11 cellular contexts compared by ENCODE assay signal in the genomic region with DNA sequence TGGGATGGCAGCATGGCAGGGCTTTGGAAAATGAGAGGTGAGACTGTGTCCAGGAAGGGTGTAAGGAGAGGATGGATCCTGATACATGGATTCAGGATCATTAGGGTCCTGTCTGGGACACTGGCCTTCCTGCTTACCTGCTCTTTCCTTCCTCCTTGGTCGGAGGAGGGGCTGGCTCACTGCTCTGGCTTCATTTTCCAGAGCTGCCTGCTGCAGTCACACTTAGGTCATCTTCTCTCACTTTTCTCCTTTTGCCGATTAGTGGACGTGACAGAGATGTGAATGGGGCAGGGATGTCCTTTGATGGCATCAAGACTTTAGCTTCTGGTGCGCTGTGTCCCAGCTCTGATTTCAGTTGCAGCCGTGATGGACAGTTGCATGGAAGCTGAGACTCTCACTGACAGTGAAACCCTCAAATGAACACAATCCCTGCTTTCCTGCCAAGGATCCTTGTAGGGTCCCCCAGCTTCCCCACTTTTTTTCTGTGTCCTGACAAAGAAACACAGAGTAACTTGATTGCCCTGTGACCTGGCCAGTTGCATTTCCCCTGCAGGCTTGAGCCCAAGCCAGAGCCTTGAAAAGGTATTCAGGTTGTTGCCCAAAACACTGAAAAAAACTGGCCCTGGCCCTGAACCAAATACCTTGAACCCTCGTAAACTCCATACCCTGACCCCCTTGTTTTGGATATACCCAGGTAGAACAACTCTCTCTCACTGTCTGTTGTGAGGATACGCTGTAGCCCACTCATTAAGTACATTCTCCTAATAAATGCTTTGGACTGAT. TPM values are rescaled to one million over a fixed set of nuclear protein-coding genes. Genes with fewer than 3 reads are reported as not detected.
A peak's percentile ranks its signal among the peaks of the same experiment; 100 is the strongest.
DNase-seq lines count a peak whose midpoint lies in the region; ATAC-seq and TF ChIP-seq lines count a peak whose summit lies in the region.
"Had no signal": no experiment of that assay in that cellular context is flagged by ENCODE, and none has a peak within 500 bp of the region (broad histone marks: within the 10 kb centered on the region; RNA-seq: fewer than 3 reads in every experiment).

No MANE protein-coding gene starts in this region.

- H3K4me3 ChIP-seq in mammary epithelial cell (replicated peaks in 1 of 3; ENCODE audit: insufficient read depth in 1 of 3, low read depth in 2 of 3, low read length in 3 of 3) (no peak overlapping the region), right lobe of liver (peak overlapping the region in 2 of 3 donors; percentile 20 to 65), upper lobe of right lung (no peak overlapping the region)
- H3K4me3 ChIP-seq: GM23338, heart right ventricle had no signal

- ATAC-seq in right lobe of liver: no peak
- ATAC-seq in upper lobe of right lung: no peak
- no peak for ATAC-seq in HG03432 (IDR thresholded peaks at IDR 0.05; ENCODE audit: unreplicated experiment)

- dilution Hi-C loops in mammary epithelial cell (cut with HindIII; ENCODE audit: low sequenced_read_pairs): no loop called here

- H3K4me1 ChIP-seq in mammary epithelial cell (ENCODE audit: insufficient read depth, low read length) (peaks cover 39% of the 10 kb centered on the region), right lobe of liver (peaks cover 0 to 82% (median 36%) of the 10 kb centered on the region in 4 donors), upper lobe of right lung (peaks cover 44% of the 10 kb centered on the region)

- POLR2A ChIA-PET in MCF 10A (lab: Yijun Ruan, JAX): interaction anchor here (0.6 to 7.2 kb wide), 18 partner anchors 9 to 194 kb away, joined by 3 to 101 read pairs (median 4); a partner anchor contains a TSS

- H2AFZ ChIP-seq in mammary epithelial cell (ENCODE audit: low read depth, low read length): no peak overlapping the region
- H2AFZ ChIP-seq: GM23338 had no signal

- H3K27ac ChIP-seq in mammary epithelial cell (ENCODE audit: insufficient read depth, low read depth, low read length): no peak overlapping the region
- peak overlapping the region; percentile 78 to 98 (median 93) for H3K27ac ChIP-seq in right lobe of liver
- H3K27ac ChIP-seq in upper lobe of right lung: no peak overlapping the region

- no peak overlapping the region for H3K4me3 Mint-ChIP-seq in MCF 10A (ENCODE audit: unreplicated experiment)
- no peak overlapping the region for H3K4me3 Mint-ChIP-seq in activated T-helper 2 cell treated with anti-CD3 and anti-CD28 coated beads, Interferon-gamma antibody, Interleukin-2, Interleukin-4, amounts not matched to agents 10 μg/mL and 5 μg/mL and 100 μg/mL, durations not matched to agents 14 hours and 24 hours and 36 hours (ENCODE audit: low read depth)

- TF ChIP-seq POLR2A in right lobe of liver (IDR thresholded peaks at IDR 0.05): no peak

- H3K4me2 ChIP-seq in mammary epithelial cell (ENCODE audit: insufficient read depth, low read depth, low read length): no peak overlapping the region
- H3K4me2 ChIP-seq: GM23338 had no signal

- H3K9ac ChIP-seq in mammary epithelial cell (ENCODE audit: insufficient read depth, low read length): no peak overlapping the region

- BruUV-seq in MCF 10A (replicated peaks; lab: Mats Ljungman, UMichigan) (no TSS peak), mammary epithelial cell (replicated peaks; lab: Mats Ljungman, UMichigan) (no TSS peak)

- in situ Hi-C loops in mammary epithelial cell (cut with MboI; ENCODE audit: low sequenced_read_pairs in 2 of 2): no loop called here

- intact Hi-C loops in MCF 10A (cut with micrococcal nuclease) (no loop called here), mammary epithelial cell (cut with micrococcal nuclease) (loop anchor here (1.0 kb wide), 1 partner anchor 250 kb away; no protein-coding TSS in a partner anchor), right lobe of liver (cut with DNase I) (no loop called here), upper lobe of right lung (cut with DNase I) (no loop called here)
- intact Hi-C loops in activated T-helper 2 cell treated with anti-CD3 and anti-CD28 coated beads, Interferon-gamma antibody, Interleukin-2, Interleukin-4, amounts not matched to agents 10 μg/mL and 5 μg/mL and 100 μg/mL, durations not matched to agents 14 hours and 24 hours and 36 hours (cut with micrococcal nuclease): no loop called here

- CTCF ChIA-PET in MCF 10A (lab: Yijun Ruan, JAX) (interaction anchor here (0.5 to 10.0 kb wide), 54 partner anchors 8 to 1008 kb away, joined by 3 to 145 read pairs (median 6); a partner anchor contains a TSS), mammary epithelial cell (lab: Charles Lee; ENCODE audit: low non-redundant PET) (interaction anchor here (0.6 to 0.9 kb wide), 5 partner anchors 9 to 168 kb away, joined by 4 to 6 read pairs (median 4); no protein-coding TSS in a partner anchor)

- H4K20me1 ChIP-seq in mammary epithelial cell (ENCODE audit: insufficient read depth, low read length): no peaks in the 10 kb centered on the region

- no peak for DNase-seq in MCF 10A (ENCODE audit: unreplicated experiment)
- DNase-seq in mammary epithelial cell: no peak
- no peak for DNase-seq in activated T-helper 2 cell treated with anti-CD3 and anti-CD28 coated beads, Interferon-gamma antibody, Interleukin-2, Interleukin-4, amounts not matched to agents 10 μg/mL and 5 μg/mL and 100 μg/mL, durations not matched to agents 14 hours and 24 hours and 36 hours (ENCODE audit: low spot score)
- DNase-seq in right lobe of liver: peak in 2 of 3 donors; percentile 58 to 73
- no peak for DNase-seq in upper lobe of right lung
- DNase-seq in HK-2 (ENCODE audit: unreplicated experiment): no peak
- DNase-seq in NCI-H2171 (lab: John Stamatoyannopoulos, UW): no peak

- TF ChIP-seq CTCF in MCF 10A (IDR thresholded peaks at IDR 0.05; ENCODE audit: unreplicated experiment) (peak; percentile 5), mammary epithelial cell (conservative IDR thresholded peaks at IDR 0.05 in 1 of 2, IDR thresholded peaks at IDR 0.05 in 1 of 2; ENCODE audit: extremely low read depth in 1 of 2, insufficient read depth in 1 of 2, low read depth in 1 of 2, low read length in 2 of 2) (no peak), right lobe of liver (IDR thresholded peaks at IDR 0.05) (no peak), upper lobe of right lung (IDR thresholded peaks at IDR 0.05) (peak; percentile 13)

- peaks cover 25% of the 10 kb centered on the region for H3K4me1 Mint-ChIP-seq in MCF 10A (ENCODE audit: insufficient read depth, unreplicated experiment)
- H3K4me1 Mint-ChIP-seq in activated T-helper 2 cell treated with anti-CD3 and anti-CD28 coated beads, Interferon-gamma antibody, Interleukin-2, Interleukin-4, amounts not matched to agents 10 μg/mL and 5 μg/mL and 100 μg/mL, durations not matched to agents 14 hours and 24 hours and 36 hours (ENCODE audit: low read depth): peaks cover 39% of the 10 kb centered on the region

- no peaks in the 10 kb centered on the region for H3K9me3 Mint-ChIP-seq in MCF 10A (ENCODE audit: unreplicated experiment)
- H3K9me3 Mint-ChIP-seq in activated T-helper 2 cell treated with anti-CD3 and anti-CD28 coated beads, Interferon-gamma antibody, Interleukin-2, Interleukin-4, amounts not matched to agents 10 μg/mL and 5 μg/mL and 100 μg/mL, durations not matched to agents 14 hours and 24 hours and 36 hours: no peaks in the 10 kb centered on the region
- H3K9me3 Mint-ChIP-seq: GM23338 had no signal

- peaks cover 38% of the 10 kb centered on the region for H3K36me3 Mint-ChIP-seq in MCF 10A (ENCODE audit: insufficient read depth, unreplicated experiment)
- H3K36me3 Mint-ChIP-seq in activated T-helper 2 cell treated with anti-CD3 and anti-CD28 coated beads, Interferon-gamma antibody, Interleukin-2, Interleukin-4, amounts not matched to agents 10 μg/mL and 5 μg/mL and 100 μg/mL, durations not matched to agents 14 hours and 24 hours and 36 hours (ENCODE audit: low read depth): peaks cover 73% of the 10 kb centered on the region

- H3K79me2 ChIP-seq in mammary epithelial cell (ENCODE audit: insufficient read depth, low read length): peaks cover 5% of the 10 kb centered on the region

- 76% methylated on average over 7 of the region's 7 CpGs for WGBS in mammary epithelial cell (ENCODE audit: low coverage, missing lambda C conversion rate)
- WGBS in right lobe of liver (ENCODE audit: insufficient coverage, low coverage, low lambda C conversion rate, missing lambda C conversion rate): 45% methylated on average over 5 of the region's 7 CpGs

- H3K27me3 ChIP-seq in mammary epithelial cell (ENCODE audit: insufficient read depth, low read length) (no peaks in the 10 kb centered on the region), right lobe of liver (no peaks in the 10 kb centered on the region), upper lobe of right lung (no peaks in the 10 kb centered on the region)
- H3K27me3 ChIP-seq: heart right ventricle had no signal

- H3K27me3 Mint-ChIP-seq in MCF 10A (ENCODE audit: insufficient read depth, unreplicated experiment): no peaks in the 10 kb centered on the region
- no peaks in the 10 kb centered on the region for H3K27me3 Mint-ChIP-seq in activated T-helper 2 cell treated with anti-CD3 and anti-CD28 coated beads, Interferon-gamma antibody, Interleukin-2, Interleukin-4, amounts not matched to agents 10 μg/mL and 5 μg/mL and 100 μg/mL, durations not matched to agents 14 hours and 24 hours and 36 hours (ENCODE audit: low read depth)

- H3K9me3 ChIP-seq in mammary epithelial cell (replicated peaks; ENCODE audit: insufficient read depth, low read length) (no peaks in the 10 kb centered on the region), right lobe of liver (no peaks in the 10 kb centered on the region), upper lobe of right lung (no peaks in the 10 kb centered on the region)
- H3K9me3 ChIP-seq: heart right ventricle had no signal

- H3K27ac Mint-ChIP-seq in MCF 10A (ENCODE audit: low read depth, unreplicated experiment): no peak overlapping the region
- peak overlapping the region; percentile 3 for H3K27ac Mint-ChIP-seq in activated T-helper 2 cell treated with anti-CD3 and anti-CD28 coated beads, Interferon-gamma antibody, Interleukin-2, Interleukin-4, amounts not matched to agents 10 μg/mL and 5 μg/mL and 100 μg/mL, durations not matched to agents 14 hours and 24 hours and 36 hours
- H3K27ac Mint-ChIP-seq: GM23338 had no signal

- H3K36me3 ChIP-seq in mammary epithelial cell (ENCODE audit: insufficient read depth, low read length) (peaks cover 11% of the 10 kb centered on the region), right lobe of liver (peaks cover 4 to 34% (median 17%) of the 10 kb centered on the region in 4 donors), upper lobe of right lung (peaks cover 38% of the 10 kb centered on the region)

RNA-seq across cellular contexts. Expression of a gene that starts 0.8 kb away (rescaled TPM):
- total RNA-seq in MCF 10A (2022) (0.52 and 1.3 TPM in 2 replicates), mammary epithelial cell (1 to 10 TPM; 1.3 to 2.1 TPM), right lobe of liver (100 to 1,000 TPM; 118 to 219 (median 196) TPM), upper lobe of right lung (18.8 TPM)
- 3.3 TPM for polyA plus RNA-seq in mammary epithelial cell
- polyA minus RNA-seq in mammary epithelial cell: 5.4 TPM
- 19.6 and 24.7 TPM in 2 replicates for total RNA-seq in activated T-helper 2 cell treated with anti-CD3 and anti-CD28 coated beads, Interferon-gamma antibody, Interleukin-2, Interleukin-4, amounts not matched to agents 10 μg/mL and 5 μg/mL and 100 μg/mL, durations not matched to agents 14 hours and 24 hours and 36 hours
- total RNA-seq: NCI-H460 had no signal

RNA-seq across cellular contexts. Expression of a gene that starts 1.4 kb away (rescaled TPM):
- 21.7 and 23.8 TPM in 2 replicates for total RNA-seq in MCF 10A (2022)
- total RNA-seq in mammary epithelial cell: 10 to 100 TPM; 17.8 to 33.8 TPM
- 7.3 TPM for polyA plus RNA-seq in mammary epithelial cell
- 2.2 TPM for polyA minus RNA-seq in mammary epithelial cell
- total RNA-seq in activated T-helper 2 cell treated with anti-CD3 and anti-CD28 coated beads, Interferon-gamma antibody, Interleukin-2, Interleukin-4, amounts not matched to agents 10 μg/mL and 5 μg/mL and 100 μg/mL, durations not matched to agents 14 hours and 24 hours and 36 hours: 7.9 and 9.5 TPM in 2 replicates
- total RNA-seq in right lobe of liver: 1 to 10 TPM; 1.8 to 5.8 (median 3.5) TPM
- total RNA-seq in upper lobe of right lung: 6.4 TPM

RNA-seq across cellular contexts. Expression of a gene that starts 2.8 kb away (rescaled TPM):
- 15.8 and 19.9 TPM in 2 replicates for total RNA-seq in MCF 10A (2022)
- 10 to 100 TPM in 1 of 2 donors, 1 to 10 TPM in 1; 6.8 to 25.5 TPM for total RNA-seq in mammary epithelial cell
- polyA plus RNA-seq in mammary epithelial cell: 9.2 TPM
- 25.0 TPM for polyA minus RNA-seq in mammary epithelial cell
- 10.7 and 11.9 TPM in 2 replicates for total RNA-seq in activated T-helper 2 cell treated with anti-CD3 and anti-CD28 coated beads, Interferon-gamma antibody, Interleukin-2, Interleukin-4, amounts not matched to agents 10 μg/mL and 5 μg/mL and 100 μg/mL, durations not matched to agents 14 hours and 24 hours and 36 hours
- total RNA-seq in right lobe of liver: 1 to 10 TPM; 2.7 to 5.5 (median 3.9) TPM
- 9.8 TPM for total RNA-seq in upper lobe of right lung

RNA-seq across cellular contexts. Expression of a gene that starts 8.9 kb away (rescaled TPM):
- total RNA-seq in MCF 10A (2022): 29.8 and 31.9 TPM in 2 replicates
- total RNA-seq in mammary epithelial cell: 10 to 100 TPM; 26.7 to 42.8 TPM
- polyA plus RNA-seq in mammary epithelial cell: 13.4 TPM
- 62.6 TPM for polyA minus RNA-seq in mammary epithelial cell
- 39.7 and 42.0 TPM in 2 replicates for total RNA-seq in activated T-helper 2 cell treated with anti-CD3 and anti-CD28 coated beads, Interferon-gamma antibody, Interleukin-2, Interleukin-4, amounts not matched to agents 10 μg/mL and 5 μg/mL and 100 μg/mL, durations not matched to agents 14 hours and 24 hours and 36 hours
- total RNA-seq in right lobe of liver: 10 to 100 TPM in 4 of 6 experiments, 1 to 10 TPM in 2; 8.2 to 15.3 (median 11.4) TPM
- total RNA-seq in upper lobe of right lung: 21.4 TPM

RNA-seq across cellular contexts. Expression of a gene that starts 9.0 kb away (rescaled TPM):
- total RNA-seq in MCF 10A (2022): 29.2 and 29.7 TPM in 2 replicates
- 10 to 100 TPM; 19.2 to 84.8 TPM for total RNA-seq in mammary epithelial cell
- polyA plus RNA-seq in mammary epithelial cell: 85.0 TPM
- polyA minus RNA-seq in mammary epithelial cell: 36.0 TPM
- total RNA-seq in activated T-helper 2 cell treated with anti-CD3 and anti-CD28 coated beads, Interferon-gamma antibody, Interleukin-2, Interleukin-4, amounts not matched to agents 10 μg/mL and 5 μg/mL and 100 μg/mL, durations not matched to agents 14 hours and 24 hours and 36 hours: 9.7 and 10.4 TPM in 2 replicates
- total RNA-seq in right lobe of liver: 10 to 100 TPM; 49.1 to 89.3 (median 60.1) TPM
- 28.0 TPM for total RNA-seq in upper lobe of right lung

Comparison
In these comparisons a context has a peak if more than half of its experiments do, and no peak if none do; other contexts are left out.
1. CTCF ChIP-seq: peak in MCF 10A (single experiment) and upper lobe of right lung (single experiment); none in mammary epithelial cell (0 of 2) and right lobe of liver (0 of 4).
2. DNase-seq: peak in right lobe of liver (2 of 3); none in MCF 10A (single experiment), mammary epithelial cell (single experiment), activated T-helper 2 cell treated with anti-CD3 and anti-CD28 coated beads, Interferon-gamma antibody, Interleukin-2, Interleukin-4, amounts not matched to agents 10 μg/mL and 5 μg/mL and 100 μg/mL, durations not matched to agents 14 hours and 24 hours and 36 hours (single experiment), upper lobe of right lung (single experiment), HK-2 (single experiment) and NCI-H2171 (single experiment).
3. H3K27ac ChIP-seq: peak in right lobe of liver (3 of 3); none in mammary epithelial cell (single experiment) and upper lobe of right lung (single experiment).
4. H3K4me3 ChIP-seq: peak in right lobe of liver (2 of 3); none in mammary epithelial cell (0 of 3) and upper lobe of right lung (single experiment).